22 cellular contexts compared by ENCODE assay signal in genomic region chr7:138481447-138482380, GRCh38. TPM values are rescaled to one million over a fixed set of nuclear protein-coding genes. Genes with fewer than 3 reads are reported as not detected.
A peak's percentile ranks its signal among the peaks of the same experiment; 100 is the strongest.
DNase-seq lines count a peak whose midpoint lies in the region; ATAC-seq, FAIRE-seq and TF ChIP-seq lines count a peak whose summit lies in the region.
"Had no signal": no experiment of that assay in that cellular context is flagged by ENCODE, and none has a peak within 500 bp of the region (broad histone marks: within the 10 kb centered on the region; RNA-seq: fewer than 3 reads in every experiment).

No MANE protein-coding gene starts in this region.

- RAD21 ChIA-PET in GM12878 (lab: Charles Lee; ENCODE audit: unreplicated experiment): interaction anchor here (1.9 kb wide), 1 partner anchor 15 kb away, joined by 8 read pairs; no protein-coding TSS in a partner anchor

- no peak for DNase-seq in activated naive CD4-positive, alpha-beta T cell treated with anti-CD3 and anti-CD28 coated beads for 36 hours
- no peak for DNase-seq in activated naive CD4-positive, alpha-beta T cell treated with Interleukin-2 at 50 U/mL for 16 hours
- DNase-seq in GM12878 (ENCODE audit: low read depth, low spot score) (no peak), NCI-H526 (lab: John Stamatoyannopoulos, UW) (no peak), Karpas-422 (no peak)
- no peak for DNase-seq in natural killer cell treated with Interleukin-12 subunit alpha and Interleukin-12 subunit beta and Interleukin-15 and Interleukin-18, amount 100 ng/mL, for 72 hours (ENCODE audit: low spot score)
- DNase-seq: activated gamma-delta T cell treated with Interleukin-2 at 50 U/mL for 16 hours; body of pancreas; DMS79; left colon; NCI-H1930; NCI-H446; Peyer's patch; SJCRH30; stimulated activated naive CD4-positive, alpha-beta T cell treated with Interleukin-2 at 50 U/mL for 16 hours had no signal

- TF ChIP-seq RAD21 in GM12878 (IDR thresholded peaks at IDR 0.05; ENCODE audit: insufficient read depth, low read depth, low read length): no peak

- in situ Hi-C loops in GM12878 (cut with MboI): no loop called here

- SMC1A ChIA-PET in GM12878 (lab: Charles Lee; ENCODE audit: uncharacterized antibody, unreplicated experiment): interaction anchor here (1.4 to 7.4 kb wide), 3 partner anchors 8 to 14 kb away, joined by 4 to 67 read pairs (median 6); no protein-coding TSS in a partner anchor

- TF ChIP-seq POLR2A in GM12878 (IDR thresholded peaks at IDR 0.05; ENCODE audit: low read depth, low read length): no peak

- no TSS peak for BruUV-seq in GM12878 (replicated peaks; lab: Mats Ljungman, UMichigan)

- H3K4me2 ChIP-seq in GM12878 (ENCODE audit: control insufficient read depth, insufficient read depth) (peak overlapping the region; percentile 38), Karpas-422 (ENCODE audit: low read depth, low read length, poor library complexity, severe bottlenecking) (no peak overlapping the region)
- H3K4me2 ChIP-seq: KMS-11 had no signal

- H3K36me3 ChIP-seq in GM12878 (ENCODE audit: control insufficient read depth in 2 of 2, insufficient read depth in 2 of 2, low read length in 1 of 2) (no peaks in the 10 kb centered on the region), Karpas-422 (ENCODE audit: insufficient read depth, low read length) (no peaks in the 10 kb centered on the region)
- H3K36me3 ChIP-seq: Peyer's patch, tibial nerve had no signal

- H3K27ac Mint-ChIP-seq in activated naive CD4-positive, alpha-beta T cell treated with anti-CD3 and anti-CD28 coated beads for 36 hours: peak overlapping the region; percentile 46
- H3K27ac Mint-ChIP-seq in natural killer cell treated with Interleukin-12 subunit alpha and Interleukin-12 subunit beta and Interleukin-15 and Interleukin-18, amount 100 ng/mL, for 72 hours: peak overlapping the region in 1 of 2 donors; percentile 39

- H3K9me2 ChIP-seq in Karpas-422 (replicated peaks; ENCODE audit: insufficient read depth, low read length): no peaks in the 10 kb centered on the region

- H3K27ac ChIP-seq in GM12878 (ENCODE audit: control insufficient read depth, insufficient read depth) (no peak overlapping the region), Karpas-422 (ENCODE audit: low read length) (no peak overlapping the region)
- H3K27ac ChIP-seq: body of pancreas, KMS-11, Peyer's patch, SJCRH30, skin epidermis, tibial nerve had no signal

- H3K9ac ChIP-seq in GM12878 (ENCODE audit: control insufficient read depth, insufficient read depth, low read length) (no peak overlapping the region), Karpas-422 (ENCODE audit: low read length) (no peak overlapping the region)
- H3K9ac ChIP-seq: KMS-11 had no signal

- intact Hi-C loops in activated naive CD4-positive, alpha-beta T cell treated with anti-CD3 and anti-CD28 coated beads for 36 hours (cut with micrococcal nuclease): no loop called here
- intact Hi-C loops in GM12878 (cut with micrococcal nuclease; ENCODE audit: unreplicated experiment): no loop called here

- 88% methylated on average over 11 of the region's 11 CpGs for WGBS in GM12878 (ENCODE audit: insufficient coverage, insufficient replicate concordance, low lambda C conversion rate, missing lambda C conversion rate)

- H3K4me1 ChIP-seq in GM12878 (ENCODE audit: control insufficient read depth, insufficient read depth, low read length) (peaks cover 11% of the 10 kb centered on the region), Karpas-422 (ENCODE audit: low read length) (peaks cover 12% of the 10 kb centered on the region)

- TF ChIP-seq CTCF in GM12878 (IDR thresholded peaks at IDR 0.05 in 2 of 3, conservative IDR thresholded peaks at IDR 0.05 in 1 of 3; ENCODE audit: control insufficient read depth in 2 of 3, extremely low read depth in 1 of 3, insufficient read depth in 1 of 3, low read depth in 3 of 3, low read length in 3 of 3): no peak

- H3K9me3 Mint-ChIP-seq in activated naive CD4-positive, alpha-beta T cell treated with anti-CD3 and anti-CD28 coated beads for 36 hours: peaks cover 11% of the 10 kb centered on the region
- H3K9me3 Mint-ChIP-seq in natural killer cell treated with Interleukin-12 subunit alpha and Interleukin-12 subunit beta and Interleukin-15 and Interleukin-18, amount 100 ng/mL, for 72 hours: no peaks in the 10 kb centered on the region

- peaks cover 10% of the 10 kb centered on the region for H3K36me3 Mint-ChIP-seq in activated naive CD4-positive, alpha-beta T cell treated with anti-CD3 and anti-CD28 coated beads for 36 hours (ENCODE audit: low read depth)
- H3K36me3 Mint-ChIP-seq in natural killer cell treated with Interleukin-12 subunit alpha and Interleukin-12 subunit beta and Interleukin-15 and Interleukin-18, amount 100 ng/mL, for 72 hours: no peaks in the 10 kb centered on the region

- FAIRE-seq in GM12878 (lab: Jason Lieb, UNC): no peak
- FAIRE-seq: GM12891 had no signal

- H3K79me2 ChIP-seq in GM12878 (ENCODE audit: control insufficient read depth, insufficient read depth, low read length): peaks cover 50% of the 10 kb centered on the region
- peaks cover 96% of the 10 kb centered on the region for H3K79me2 ChIP-seq in Karpas-422 (ENCODE audit: low read length)

- CTCF ChIA-PET in activated naive CD4-positive, alpha-beta T cell treated with anti-CD3 and anti-CD28 coated beads for 36 hours (lab: Charles Lee): no interaction called here
- CTCF ChIA-PET in GM12878 (lab: Yijun Ruan, JAX): interaction anchor here (2.0 kb wide), 1 partner anchor 13 kb away, joined by 4 read pairs; no protein-coding TSS in a partner anchor

- POLR2A ChIA-PET in GM12878 (lab: Charles Lee): interaction anchor here (1.0 to 5.1 kb wide), 2 partner anchors 13 to 15 kb away, joined by 3 to 31 read pairs; no protein-coding TSS in a partner anchor

- no peaks in the 10 kb centered on the region for H3K27me3 Mint-ChIP-seq in activated naive CD4-positive, alpha-beta T cell treated with anti-CD3 and anti-CD28 coated beads for 36 hours (ENCODE audit: low read depth)
- H3K27me3 Mint-ChIP-seq in natural killer cell treated with Interleukin-12 subunit alpha and Interleukin-12 subunit beta and Interleukin-15 and Interleukin-18, amount 100 ng/mL, for 72 hours: no peaks in the 10 kb centered on the region

- no peak overlapping the region for H3K4me3 ChIP-seq in GM12878
- no peak overlapping the region for H3K4me3 ChIP-seq in Karpas-422 (ENCODE audit: low read length)
- H3K4me3 ChIP-seq: body of pancreas, HAP-1, Peyer's patch, SJCRH30, skin epidermis, tibial nerve had no signal

- ATAC-seq in GM18502 (IDR thresholded peaks at IDR 0.05; ENCODE audit: poor library complexity, unreplicated experiment) (peak; percentile 43), GM12878 (no peak), GM21390 (IDR thresholded peaks at IDR 0.05; ENCODE audit: unreplicated experiment) (no peak)
- ATAC-seq in natural killer cell treated with Interleukin-12 subunit alpha and Interleukin-12 subunit beta and Interleukin-15 and Interleukin-18, amount 100 ng/mL, for 72 hours: no peak
- ATAC-seq: body of pancreas, left colon had no signal

- H3K4me3 Mint-ChIP-seq in activated naive CD4-positive, alpha-beta T cell treated with anti-CD3 and anti-CD28 coated beads for 36 hours: no peak overlapping the region
- H3K4me3 Mint-ChIP-seq in natural killer cell treated with Interleukin-12 subunit alpha and Interleukin-12 subunit beta and Interleukin-15 and Interleukin-18, amount 100 ng/mL, for 72 hours: peak overlapping the region; percentile 53

- peaks cover 44% of the 10 kb centered on the region for H3K4me1 Mint-ChIP-seq in activated naive CD4-positive, alpha-beta T cell treated with anti-CD3 and anti-CD28 coated beads for 36 hours (ENCODE audit: low read depth)
- H3K4me1 Mint-ChIP-seq in natural killer cell treated with Interleukin-12 subunit alpha and Interleukin-12 subunit beta and Interleukin-15 and Interleukin-18, amount 100 ng/mL, for 72 hours (ENCODE audit: low read depth in 2 of 2): peaks cover 35 to 43% of the 10 kb centered on the region in 2 donors

- H3K27me3 ChIP-seq in GM12878 (replicated peaks in 1 of 2; ENCODE audit: control insufficient read depth in 2 of 2, insufficient read depth in 2 of 2, low read length in 1 of 2) (no peaks in the 10 kb centered on the region), Karpas-422 (ENCODE audit: low read length) (no peaks in the 10 kb centered on the region)
- H3K27me3 ChIP-seq: body of pancreas, Peyer's patch, SJCRH30, tibial nerve had no signal

- H3K9me3 ChIP-seq in GM12878 (replicated peaks; ENCODE audit: control insufficient read depth, insufficient read depth, low read length) (peaks cover 3% of the 10 kb centered on the region; the same call in 2 of the 3 replicates), Karpas-422 (ENCODE audit: low read length) (no peaks in the 10 kb centered on the region)
- H3K9me3 ChIP-seq: body of pancreas, SJCRH30 had no signal

- no peaks in the 10 kb centered on the region for H4K20me1 ChIP-seq in GM12878 (ENCODE audit: control insufficient read depth, insufficient read depth)
- no peaks in the 10 kb centered on the region for H4K20me1 ChIP-seq in Karpas-422 (ENCODE audit: insufficient read depth, low read depth, low read length)

- no peak overlapping the region for H2AFZ ChIP-seq in GM12878 (ENCODE audit: control insufficient read depth, low read depth, low read length)
- H2AFZ ChIP-seq in Karpas-422 (ENCODE audit: low read length): no peak overlapping the region

- TF ChIP-seq EP300 in GM12878 (IDR thresholded peaks at IDR 0.05; ENCODE audit: borderline replicate concordance in 1 of 2, control insufficient read depth in 1 of 2, low read depth in 2 of 2, low read length in 2 of 2): no peak

RNA-seq across cellular contexts. Expression of gene TRIM24, which starts 21.7 kb away (rescaled TPM):
- total RNA-seq in activated naive CD4-positive, alpha-beta T cell treated with anti-CD3 and anti-CD28 coated beads for 36 hours: 10 to 100 TPM; 11.6 to 12.3 TPM
- 32.0 and 35.8 TPM in 2 replicates for total RNA-seq in GM12878 (2013; cell fraction: nucleolus; rRNA removed)
- total RNA-seq in GM12878 (2014; rRNA removed): 13.6 and 14.3 TPM in 2 replicates
- total RNA-seq in GM12878 (2014; rRNA removed; fragmentation: Illumina TruSeq; extraction: Trizol): 12.0 and 13.6 TPM in 2 replicates
- total RNA-seq in GM12878 (2021): 17.1 and 17.8 TPM in 2 replicates
- polyA plus RNA-seq in GM12878 (2011; ENCODE audit: low read depth): 4.5 TPM
- polyA plus RNA-seq in GM12878 (2011; rRNA removed): 23.5 and 24.1 TPM in 2 replicates
- 10.5 and 11.1 TPM in 2 replicates for polyA plus RNA-seq in GM12878 (2011; cell fraction: cytosol; rRNA removed)
- 15.9 and 16.1 TPM in 2 replicates for polyA plus RNA-seq in GM12878 (2011; cell fraction: nucleus; rRNA removed)
- 6.6 and 8.4 TPM in 2 replicates for polyA plus RNA-seq in GM12878 (2012)
- polyA plus RNA-seq in GM12878 (2014; fragmentation: Illumina TruSeq; extraction: Trizol): 19.7 and 24.5 TPM in 2 replicates
- polyA plus RNA-seq in GM12878 (2014; fragmentation: Nextera tagmentation; extraction: Ambion mirVana): 1 to 10 TPM; 4.6 to 5.4 TPM
- polyA plus RNA-seq in GM12878 (2014; rRNA removed): 9.7 and 11.3 TPM in 2 replicates
- 10 to 100 TPM; 11.2 to 15.5 TPM for polyA plus RNA-seq in GM12878 (2016; fragmentation: Nextera tagmentation; extraction: Ambion mirVana)
- polyA minus RNA-seq in GM12878 (2011; rRNA and poly(A)+ RNA removed): 23.6 and 43.4 TPM in 2 replicates
- polyA minus RNA-seq in GM12878 (2011; cell fraction: cytosol; rRNA and poly(A)+ RNA removed): 9.9 and 14.9 TPM in 2 replicates
- polyA minus RNA-seq in GM12878 (2011; cell fraction: nucleus; rRNA and poly(A)+ RNA removed): 16.7 and 30.4 TPM in 2 replicates
- total RNA-seq in natural killer cell treated with Interleukin-12 subunit alpha and Interleukin-12 subunit beta and Interleukin-15 and Interleukin-18, amount 100 ng/mL, for 72 hours: 10 to 100 TPM; 15.2 to 26.2 TPM
- 12.6 and 17.4 TPM in 2 replicates for total RNA-seq in Karpas-422 (2014; rRNA removed; shearing (Covaris generic); ENCODE audit: low replicate concordance)
